In the genomic region with DNA sequence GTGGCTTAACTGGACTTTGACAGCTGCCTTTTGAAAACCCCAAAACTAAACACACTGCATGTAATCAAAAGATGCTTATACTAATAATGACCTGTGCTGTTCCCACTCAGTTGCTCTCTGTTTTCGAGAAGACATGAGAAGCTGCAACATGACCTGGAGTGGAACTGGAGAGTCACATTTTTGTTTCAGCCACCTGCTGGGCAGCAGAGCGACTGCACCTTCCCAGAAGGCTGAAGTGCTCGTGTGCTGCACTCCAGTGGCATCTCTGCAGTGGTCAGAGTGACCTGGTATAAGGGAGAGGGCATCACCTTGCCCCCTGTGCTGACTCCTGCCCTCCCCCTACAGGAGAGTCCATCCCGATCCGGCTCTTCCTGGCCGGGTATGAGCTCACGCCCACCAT, we compare ENCODE assay signal across 9 cellular contexts. TPM values are rescaled to one million over a fixed set of nuclear protein-coding genes. Genes with fewer than 3 reads are reported as not detected.
DNase-seq lines count a peak whose midpoint lies in the region; ATAC-seq and TF ChIP-seq lines count a peak whose summit lies in the region.
"Had no signal": no experiment of that assay in that cellular context is flagged by ENCODE, and none has a peak within 500 bp of the region (broad histone marks: within the 10 kb centered on the region; RNA-seq: fewer than 3 reads in every experiment).

No MANE protein-coding gene starts in this region.

- no peak overlapping the region for H3K4me2 ChIP-seq in PC-3 (ENCODE audit: low read length)

- no peak overlapping the region for H3K9ac ChIP-seq in PC-3 (ENCODE audit: low read length)

- POLR2A ChIA-PET in PC-3 (lab: Charles Lee; ENCODE audit: unreplicated experiment), result no interaction called here

- no peaks in the 10 kb centered on the region for H3K9me3 ChIP-seq in PC-3 (ENCODE audit: low read length)

- H4K20me1 ChIP-seq in PC-3 (ENCODE audit: low read length), result no peaks in the 10 kb centered on the region

- DNase-seq in cardiac septum (ENCODE audit: low spot score) (peak; percentile 14), Right ventricle myocardium inferior (ENCODE audit: missing footprints) (no peak), PC-3 (peak; percentile 48), fibroblast of peridontal ligament (ENCODE audit: extremely low read depth) (peak; percentile 21), NCI-H345 treated with DMSO at 0.1 percent for 48 hours (lab: John Stamatoyannopoulos, UW; ENCODE audit: unreplicated experiment) (no peak)
- no peak for DNase-seq in stimulated activated effector memory CD8-positive, alpha-beta T cell treated with anti-CD3 and anti-CD28 coated beads, Interleukin-12 subunit alpha, Interleukin-12 subunit beta, amount 100 ng/mL, for 72 hours (ENCODE audit: low spot score in 2 of 2)

- no peaks in the 10 kb centered on the region for H3K9me3 Mint-ChIP-seq in stimulated activated effector memory CD8-positive, alpha-beta T cell treated with anti-CD3 and anti-CD28 coated beads, Interleukin-12 subunit alpha, Interleukin-12 subunit beta, amount 100 ng/mL, for 72 hours
- H3K9me3 Mint-ChIP-seq: dendritic cell treated with granulocyte-macrophage colony-stimulating factor and Interleukin-4, amounts not matched to agents 40 ng/mL and 50 ng/mL, for 4 days had no signal

- peaks cover 81% of the 10 kb centered on the region for H3K36me3 Mint-ChIP-seq in stimulated activated effector memory CD8-positive, alpha-beta T cell treated with anti-CD3 and anti-CD28 coated beads, Interleukin-12 subunit alpha, Interleukin-12 subunit beta, amount 100 ng/mL, for 72 hours

- H3K27me3 ChIP-seq in PC-3 (ENCODE audit: low read length), result no peaks in the 10 kb centered on the region

- BruUV-seq in PC-3 (replicated peaks; lab: Mats Ljungman, UMichigan), result no TSS peak

- CTCF ChIA-PET in PC-3 (lab: Charles Lee), result no interaction called here

- no peak overlapping the region for H2AFZ ChIP-seq in PC-3 (ENCODE audit: low read length)

- H3K36me3 ChIP-seq in PC-3 (ENCODE audit: low read depth, low read length), result peaks cover 44% of the 10 kb centered on the region

- no peaks in the 10 kb centered on the region for H3K9me2 ChIP-seq in PC-3 (replicated peaks; ENCODE audit: low read length)

- H3F3A ChIP-seq in PC-3 (ENCODE audit: low read length, unreplicated experiment), result no peaks in the 10 kb centered on the region

- peak; percentile 73 for TF ChIP-seq CTCF in PC-3 (conservative IDR thresholded peaks at IDR 0.05; ENCODE audit: low read depth, low read length)

- peak overlapping the region; percentile 76 for H3K27ac Mint-ChIP-seq in stimulated activated effector memory CD8-positive, alpha-beta T cell treated with anti-CD3 and anti-CD28 coated beads, Interleukin-12 subunit alpha, Interleukin-12 subunit beta, amount 100 ng/mL, for 72 hours
- H3K27ac Mint-ChIP-seq: dendritic cell treated with granulocyte-macrophage colony-stimulating factor and Interleukin-4, amounts not matched to agents 40 ng/mL and 50 ng/mL, for 4 days had no signal

- no peaks in the 10 kb centered on the region for H3K79me2 ChIP-seq in PC-3 (ENCODE audit: low read length)

- intact Hi-C loops in cardiac septum (cut with DNase I), result no loop called here
- intact Hi-C loops in Right ventricle myocardium inferior (cut with DNase I), result no loop called here
- intact Hi-C loops in PC-3 (cut with micrococcal nuclease), result loop anchor here (2.0 kb wide), 1 partner anchor 36 kb away; no protein-coding TSS in a partner anchor

- H3K4me1 ChIP-seq in PC-3 (ENCODE audit: insufficient read depth, low read length), result no peaks in the 10 kb centered on the region

- peaks cover 18% of the 10 kb centered on the region for H3K4me1 Mint-ChIP-seq in stimulated activated effector memory CD8-positive, alpha-beta T cell treated with anti-CD3 and anti-CD28 coated beads, Interleukin-12 subunit alpha, Interleukin-12 subunit beta, amount 100 ng/mL, for 72 hours

- no peak overlapping the region for H3K4me3 ChIP-seq in PC-3 (ENCODE audit: low read length)

- no peak overlapping the region for H3K4me3 Mint-ChIP-seq in stimulated activated effector memory CD8-positive, alpha-beta T cell treated with anti-CD3 and anti-CD28 coated beads, Interleukin-12 subunit alpha, Interleukin-12 subunit beta, amount 100 ng/mL, for 72 hours
- H3K4me3 Mint-ChIP-seq: dendritic cell treated with granulocyte-macrophage colony-stimulating factor and Interleukin-4, amounts not matched to agents 40 ng/mL and 50 ng/mL, for 4 days had no signal

- H3K27ac ChIP-seq in PC-3 (ENCODE audit: low read length), result no peak overlapping the region

- ATAC-seq in Right ventricle myocardium inferior (no peak), HG02759 (IDR thresholded peaks at IDR 0.05; ENCODE audit: unreplicated experiment) (peak; percentile 88), PC-3 (peak; percentile 95), GM19328 (IDR thresholded peaks at IDR 0.05; ENCODE audit: unreplicated experiment) (no peak)
- peak; percentile 19 for ATAC-seq in stimulated activated effector memory CD8-positive, alpha-beta T cell treated with anti-CD3 and anti-CD28 coated beads, Interleukin-12 subunit alpha, Interleukin-12 subunit beta, amount 100 ng/mL, for 72 hours

RNA-seq across cellular contexts. Expression of gene THYN1, which starts 8.6 kb away (rescaled TPM):
- total RNA-seq in cardiac septum, result 32.9 TPM
- 36.8 TPM for total RNA-seq in Right ventricle myocardium inferior
- total RNA-seq in PC-3 (2014; rRNA removed), result 56.2 and 56.6 TPM in 2 replicates

RNA-seq across cellular contexts. Expression of gene ACAD8, which starts 8.8 kb away (rescaled TPM):
- total RNA-seq in cardiac septum, result 33.9 TPM
- total RNA-seq in Right ventricle myocardium inferior, result 36.1 TPM
- total RNA-seq in PC-3 (2014; rRNA removed), result 17.6 and 22.6 TPM in 2 replicates

RNA-seq across cellular contexts. Expression of gene VPS26B, which starts 20.1 kb away (rescaled TPM):
- total RNA-seq in cardiac septum (39.5 TPM), Right ventricle myocardium inferior (39.5 TPM), PC-3 (2014; rRNA removed) (49.2 and 53.9 TPM in 2 replicates)

RNA-seq across cellular contexts. Expression of gene NCAPD3, which starts 20.8 kb away (rescaled TPM):
- total RNA-seq in cardiac septum (17.5 TPM), Right ventricle myocardium inferior (12.3 TPM), PC-3 (2014; rRNA removed) (74.5 and 85.0 TPM in 2 replicates)

RNA-seq across cellular contexts. Expression of gene GLB1L3, which starts 31.6 kb away (rescaled TPM):
- not detected for total RNA-seq in cardiac septum
- not detected for total RNA-seq in Right ventricle myocardium inferior
- not detected in 2 replicates for total RNA-seq in PC-3 (2014; rRNA removed)

Comparison
In these comparisons a context has a peak if more than half of its experiments do, and no peak if none do; other contexts are left out.
1. DNase-seq: peak in cardiac septum (single experiment), PC-3 (single experiment) and fibroblast of peridontal ligament (single experiment); none in Right ventricle myocardium inferior (single experiment), stimulated activated effector memory CD8-positive, alpha-beta T cell treated with anti-CD3 and anti-CD28 coated beads, Interleukin-12 subunit alpha, Interleukin-12 subunit beta, amount 100 ng/mL, for 72 hours (0 of 2) and NCI-H345 treated with DMSO at 0.1 percent for 48 hours (single experiment).
2. ATAC-seq: peak in HG02759 (single experiment), PC-3 (single experiment) and stimulated activated effector memory CD8-positive, alpha-beta T cell treated with anti-CD3 and anti-CD28 coated beads, Interleukin-12 subunit alpha, Interleukin-12 subunit beta, amount 100 ng/mL, for 72 hours (single experiment); none in Right ventricle myocardium inferior (single experiment) and GM19328 (single experiment).